Comparison of ENCODE assay signal across 14 cellular contexts in genomic region chr12:3820122-3820521, GRCh38. TPM values are rescaled to one million over a fixed set of nuclear protein-coding genes. Genes with fewer than 3 reads are reported as not detected.
DNase-seq lines count a peak whose midpoint lies in the region; ATAC-seq and TF ChIP-seq lines count a peak whose summit lies in the region.
"Had no signal": no experiment of that assay in that cellular context is flagged by ENCODE, and none has a peak within 500 bp of the region (broad histone marks: within the 10 kb centered on the region; RNA-seq: fewer than 3 reads in every experiment).

No MANE protein-coding gene starts in this region.

- CTCF ChIA-PET in CD8-positive, alpha-beta T cell (lab: Charles Lee), result interaction anchor here (1.4 to 1.8 kb wide), 2 partner anchors 16 to 520 kb away, joined by 4 to 6 read pairs; no protein-coding TSS in a partner anchor

- H3K56ac ChIP-seq in mesendoderm (ENCODE audit: low read length), result no peak overlapping the region

- TF ChIP-seq CTCF in CD8-positive, alpha-beta T cell (IDR thresholded peaks at IDR 0.05), result no peak

- no peaks in the 10 kb centered on the region for H3K9me3 ChIP-seq in CD8-positive, alpha-beta T cell (ENCODE audit: low read length)
- H3K9me3 ChIP-seq: left lung had no signal

- POLR2A ChIA-PET in CD8-positive, alpha-beta T cell (lab: Charles Lee), result no interaction called here

- H3K9me3 Mint-ChIP-seq in CD8-positive, alpha-beta T cell, result no peaks in the 10 kb centered on the region
- H3K9me3 Mint-ChIP-seq: CD8-positive, alpha-beta memory T cell; nephron progenitor cell had no signal

- no peaks in the 10 kb centered on the region for H3K79me2 ChIP-seq in mesendoderm (ENCODE audit: control insufficient read depth, insufficient read depth, low read length)

- intact Hi-C loops in CD8-positive, alpha-beta T cell (cut with DNase I, micrococcal nuclease), result no loop called here

- H3K9ac ChIP-seq in mesendoderm (ENCODE audit: low read length), result no peak overlapping the region

- H3K4ac ChIP-seq in mesendoderm (ENCODE audit: low read depth, low read length), result no peak overlapping the region

- H3K27ac ChIP-seq in caudate nucleus (ENCODE audit: low read depth, low read length) (peak overlapping the region; percentile 69), mesendoderm (ENCODE audit: low read depth, low read length) (no peak overlapping the region)
- no peak overlapping the region for H3K27ac ChIP-seq in CD8-positive, alpha-beta T cell (ENCODE audit: low read depth, low read length)
- H3K27ac ChIP-seq: left lung, WERI-Rb-1 had no signal

- DNase-seq in DMS53 (lab: John Stamatoyannopoulos, UW), result peak; percentile 92
- peak; percentile 5 for DNase-seq in HK-2 (ENCODE audit: unreplicated experiment)
- peak in 24 of 61 donors; percentile 3 to 86 (median 22) for DNase-seq in caudate nucleus (lab: John Stamatoyannopoulos, UW)
- DNase-seq in mesendoderm, result peak; percentile 24
- no peak for DNase-seq in NCI-H146 (lab: John Stamatoyannopoulos, UW)
- no peak for DNase-seq in CD8-positive, alpha-beta T cell
- DNase-seq: CD8-positive, alpha-beta memory T cell; KBM-7; left lung; NCI-H187 treated with DMSO at 0.1 percent for 48 hours; nephron progenitor cell; WERI-Rb-1 had no signal

- H2AK5ac ChIP-seq in mesendoderm (ENCODE audit: low read length), result no peak overlapping the region

- no peak overlapping the region for H3K4me3 Mint-ChIP-seq in CD8-positive, alpha-beta T cell
- H3K4me3 Mint-ChIP-seq: CD8-positive, alpha-beta memory T cell; nephron progenitor cell had no signal

- H4K5ac ChIP-seq in mesendoderm (ENCODE audit: low read length), result no peak overlapping the region

- H4K8ac ChIP-seq in mesendoderm (ENCODE audit: low read depth, low read length), result no peak overlapping the region

- H3K36me3 ChIP-seq in mesendoderm (ENCODE audit: control insufficient read depth, insufficient read depth, low read length), result no peaks in the 10 kb centered on the region
- H3K36me3 ChIP-seq in CD8-positive, alpha-beta T cell (ENCODE audit: insufficient read depth, low read length), result peaks cover 27% of the 10 kb centered on the region

- H3K36me3 Mint-ChIP-seq in CD8-positive, alpha-beta T cell, result peaks cover 51% of the 10 kb centered on the region

- no peak overlapping the region for H2BK120ac ChIP-seq in mesendoderm (ENCODE audit: low read depth, low read length)

- H3K27me3 Mint-ChIP-seq in CD8-positive, alpha-beta T cell (ENCODE audit: low read depth), result no peaks in the 10 kb centered on the region
- H3K27me3 Mint-ChIP-seq: CD8-positive, alpha-beta memory T cell had no signal

- H3K18ac ChIP-seq in mesendoderm (ENCODE audit: low read length), result no peak overlapping the region

- H3K23ac ChIP-seq in mesendoderm (ENCODE audit: low read length), result no peak overlapping the region

- no peaks in the 10 kb centered on the region for H3K79me1 ChIP-seq in mesendoderm (ENCODE audit: low read length)

- no peaks in the 10 kb centered on the region for H3K27me3 ChIP-seq in mesendoderm (ENCODE audit: insufficient read depth, low read length, poor library complexity)
- H3K27me3 ChIP-seq in CD8-positive, alpha-beta T cell (ENCODE audit: insufficient read depth, low read length), result no peaks in the 10 kb centered on the region
- H3K27me3 ChIP-seq: left lung had no signal

- H3K27ac Mint-ChIP-seq in CD8-positive, alpha-beta T cell, result no peak overlapping the region
- H3K27ac Mint-ChIP-seq: CD8-positive, alpha-beta memory T cell; nephron progenitor cell had no signal

- no peak overlapping the region for H2BK5ac ChIP-seq in mesendoderm (ENCODE audit: low read length)

- H2BK15ac ChIP-seq in mesendoderm (replicated peaks; ENCODE audit: low read depth), result no peak overlapping the region

- ATAC-seq in GM18907 (IDR thresholded peaks at IDR 0.05; ENCODE audit: unreplicated experiment) (no peak), GM21737 (IDR thresholded peaks at IDR 0.05; ENCODE audit: unreplicated experiment) (no peak)
- ATAC-seq in CD8-positive, alpha-beta T cell, result no peak
- ATAC-seq: left lung had no signal

- peaks cover 2% of the 10 kb centered on the region for H3K4me1 ChIP-seq in mesendoderm (ENCODE audit: control insufficient read depth, low read depth, low read length)
- peaks cover 4% of the 10 kb centered on the region for H3K4me1 ChIP-seq in CD8-positive, alpha-beta T cell (ENCODE audit: insufficient read depth, low read length)
- H3K4me1 ChIP-seq: left lung had no signal

- no peak overlapping the region for H3K4me2 ChIP-seq in mesendoderm (ENCODE audit: low read length)

- no peaks in the 10 kb centered on the region for H3K4me1 Mint-ChIP-seq in CD8-positive, alpha-beta T cell (ENCODE audit: low read depth)
- H3K4me1 Mint-ChIP-seq: CD8-positive, alpha-beta memory T cell had no signal

- no peak overlapping the region for H3K4me3 ChIP-seq in mesendoderm (ENCODE audit: low read length)
- no peak overlapping the region for H3K4me3 ChIP-seq in CD8-positive, alpha-beta T cell (ENCODE audit: low read depth, low read length)
- H3K4me3 ChIP-seq: left lung had no signal

- WGBS in mesendoderm (ENCODE audit: extremely low coverage, insufficient coverage, low lambda C conversion rate), result no CpG with 5 or more reads among the region's 3 CpGs

RNA-seq across cellular contexts. Expression of gene PARP11, which starts 53.1 kb away (rescaled TPM):
- 7.2 TPM for polyA plus RNA-seq in mesendoderm (2013, experiment 1 of 2)
- polyA plus RNA-seq in mesendoderm (2013, experiment 2 of 2), result 8.6 TPM
- total RNA-seq in CD8-positive, alpha-beta T cell, result 10 to 100 TPM; 11.5 to 11.8 TPM

Comparison
In these comparisons a context has a peak if more than half of its experiments do, and no peak if none do; other contexts are left out.
1. DNase-seq: peak in DMS53 (single experiment), HK-2 (single experiment) and mesendoderm (single experiment); none in NCI-H146 (single experiment) and CD8-positive, alpha-beta T cell (0 of 7).